ENCODE assay signal across 2 cellular contexts in genomic region chr6:36598739-36599318, GRCh38.
TF ChIP-seq lines count a peak whose summit lies in the region.

No MANE protein-coding gene starts in this region.

TF ChIP-seq in SK-N-SH, 30 proteins besides CTCF, POLR2A, EP300 and RAD21 (continued from another document):
- TF ChIP-seq NFIC (IDR thresholded peaks at IDR 0.05; ENCODE audit: borderline replicate concordance) (no peak), ELF1 (IDR thresholded peaks at IDR 0.05) (no peak), SIN3A (IDR thresholded peaks at IDR 0.05; ENCODE audit: borderline replicate concordance, low read depth, low read length) (no peak), FOXJ3 (CRISPR knock-in tag; IDR thresholded peaks at IDR 0.05) (no peak), CHD2 (IDR thresholded peaks at IDR 0.05; ENCODE audit: low read length, partially characterized antibody) (no peak), USF1 (IDR thresholded peaks at IDR 0.05; ENCODE audit: borderline replicate concordance, low read depth) (no peak)
TF ChIP-seq in SK-N-SH: peak in this region for 0.

TF ChIP-seq in SK-N-SH treated with all-trans-retinoic acid at 6 μM for 48 hours, 23 proteins besides CTCF, POLR2A, EP300 and RAD21 (continued from another document):
- TF ChIP-seq TSHZ2 (CRISPR knock-in tag; IDR thresholded peaks at IDR 0.05) (no peak), TOX (CRISPR knock-in tag; IDR thresholded peaks at IDR 0.05; ENCODE audit: borderline replicate concordance) (no peak), ZNF70 (CRISPR knock-in tag; IDR thresholded peaks at IDR 0.05) (no peak), ESRRG (CRISPR knock-in tag; IDR thresholded peaks at IDR 0.05) (no peak), CSRNP3 (CRISPR knock-in tag; IDR thresholded peaks at IDR 0.05) (no peak), ZC3H10 (CRISPR knock-in tag; IDR thresholded peaks at IDR 0.05) (no peak), ZFP30 (CRISPR knock-in tag; IDR thresholded peaks at IDR 0.05) (no peak), ARNTL (CRISPR knock-in tag; IDR thresholded peaks at IDR 0.05; ENCODE audit: borderline replicate concordance, low read depth) (no peak), ISL1 (CRISPR knock-in tag; IDR thresholded peaks at IDR 0.05) (no peak)
